Comparison of ENCODE assay signal across 8 cellular contexts in the genomic region with DNA sequence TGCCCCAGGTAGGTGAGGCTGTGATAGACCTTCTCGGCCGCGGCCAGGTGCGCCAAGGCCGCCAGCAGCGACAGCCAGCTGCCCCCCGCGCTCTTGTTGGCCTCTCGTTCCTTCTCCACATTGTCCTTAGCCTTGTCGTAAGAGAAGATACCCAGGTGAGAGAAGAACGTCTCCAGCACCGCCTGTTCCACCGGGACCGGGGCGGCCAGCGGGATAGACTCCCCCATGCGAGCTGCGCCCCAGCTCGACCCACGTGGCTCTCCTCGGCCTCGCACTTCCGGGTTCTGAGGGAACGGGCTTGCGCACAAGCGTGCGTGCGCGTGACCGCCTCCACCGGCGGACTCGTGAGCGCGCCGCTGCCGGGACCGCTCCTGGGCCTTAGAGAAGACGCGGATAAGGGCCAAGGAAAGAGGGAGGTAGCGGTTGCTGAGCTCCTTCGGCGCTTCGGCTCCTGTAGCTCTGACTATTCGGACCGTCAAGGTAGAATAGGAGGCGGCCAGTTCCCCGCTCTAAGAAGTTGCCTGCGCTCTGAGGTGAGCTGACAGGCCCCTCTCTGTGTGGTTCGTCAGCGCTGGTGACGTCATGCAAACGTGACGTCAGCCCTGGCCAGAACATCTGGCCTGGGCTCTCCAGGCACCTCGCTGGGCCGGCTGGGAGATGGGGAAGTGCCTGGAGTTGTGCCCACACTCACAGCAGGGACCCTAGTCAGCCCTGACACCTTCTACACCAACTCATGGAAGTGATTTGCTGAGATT. TPM values are rescaled to one million over a fixed set of nuclear protein-coding genes. Genes with fewer than 3 reads are reported as not detected.
DNase-seq lines count a peak whose midpoint lies in the region; ATAC-seq and TF ChIP-seq lines count a peak whose summit lies in the region.

A gene (minus strand): TSS at position 286 of the 755 bp plus-strand sequence. CDS start 59 bp downstream, at position 227.

- TF ChIP-seq RAD21 in liver (IDR thresholded peaks at IDR 0.05), result peak in 1 of 2 donors; percentile 3

- no peaks in the 10 kb centered on the region for H3K9me3 ChIP-seq in liver (ENCODE audit: control insufficient read depth in 4 of 4, low read length in 3 of 4)

- peak within 1 kb of the TSS; percentile 72 to 81 (median 80) for H3K4me3 ChIP-seq in liver (ENCODE audit: low read depth in 1 of 3, low read length in 3 of 3)

- H3K4me1 ChIP-seq in liver (ENCODE audit: control insufficient read depth in 4 of 4, insufficient read depth in 4 of 4, low read length in 3 of 4), result peaks cover 0 to 11% (median 8%) of the 10 kb centered on the region in 4 donors

- DNase-seq in CD1c-positive myeloid dendritic cell (ENCODE audit: extremely low spot score) (peak; percentile 97), NCI-H748 (lab: John Stamatoyannopoulos, UW; ENCODE audit: unreplicated experiment) (peak; percentile 95), dermis blood vessel endothelial cell (peak; percentile 97)
- DNase-seq in activated CD4-positive, alpha-beta T cell treated with anti-CD3 and anti-CD28 coated beads, Interleukin-2, amount 50 U/mL, for 4 hours, result peak; percentile 87 to 90
- DNase-seq in stimulated activated CD4-positive, alpha-beta T cell treated with anti-CD3 and anti-CD28 coated beads, Interleukin-4, amount 100 ng/mL, for 1 hour, result peak; percentile 89

- H3K9ac ChIP-seq in liver (ENCODE audit: low read depth in 1 of 2, low read length in 2 of 2), result peak within 1 kb of the TSS; percentile 68 to 75

- H3K27ac ChIP-seq in liver (ENCODE audit: low read depth in 1 of 2, low read length in 2 of 2), result peak within 1 kb of the TSS; percentile 90 to 91

- TF ChIP-seq CTCF in liver (IDR thresholded peaks at IDR 0.05; ENCODE audit: low read depth, low read length, missing input control), result peak; percentile 4

- no peaks in the 10 kb centered on the region for H3K27me3 ChIP-seq in liver (ENCODE audit: control insufficient read depth in 4 of 4, insufficient read depth in 4 of 4, low read length in 3 of 4)

- H3K36me3 ChIP-seq in liver (ENCODE audit: control insufficient read depth in 4 of 4, insufficient read depth in 3 of 4, low read depth in 1 of 4, low read length in 3 of 4), result no peaks in the 10 kb centered on the region

- ATAC-seq in GM19395 (IDR thresholded peaks at IDR 0.05; ENCODE audit: unreplicated experiment) (peak; percentile 94), HG03558 (IDR thresholded peaks at IDR 0.05; ENCODE audit: extremely low read depth, unreplicated experiment) (peak; percentile 85)

- under 1% methylated on average over 56 of the region's 56 CpGs for WGBS in liver

TF ChIP-seq in liver, 16 proteins besides CTCF, POLR2A, EP300 and RAD21:
- no peak for TF ChIP-seq FOXA1 (IDR thresholded peaks at IDR 0.05)
- TF ChIP-seq, protein P1, sequence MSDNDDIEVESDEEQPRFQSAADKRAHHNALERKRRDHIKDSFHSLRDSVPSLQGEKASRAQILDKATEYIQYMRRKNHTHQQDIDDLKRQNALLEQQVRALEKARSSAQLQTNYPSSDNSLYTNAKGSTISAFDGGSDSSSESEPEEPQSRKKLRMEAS (IDR thresholded peaks at IDR 0.05), result peak; percentile 83
- no peak for TF ChIP-seq FOXA2 (IDR thresholded peaks at IDR 0.05)
- peak; percentile 59 for TF ChIP-seq YY1 (IDR thresholded peaks at IDR 0.05)
- TF ChIP-seq, protein P2, sequence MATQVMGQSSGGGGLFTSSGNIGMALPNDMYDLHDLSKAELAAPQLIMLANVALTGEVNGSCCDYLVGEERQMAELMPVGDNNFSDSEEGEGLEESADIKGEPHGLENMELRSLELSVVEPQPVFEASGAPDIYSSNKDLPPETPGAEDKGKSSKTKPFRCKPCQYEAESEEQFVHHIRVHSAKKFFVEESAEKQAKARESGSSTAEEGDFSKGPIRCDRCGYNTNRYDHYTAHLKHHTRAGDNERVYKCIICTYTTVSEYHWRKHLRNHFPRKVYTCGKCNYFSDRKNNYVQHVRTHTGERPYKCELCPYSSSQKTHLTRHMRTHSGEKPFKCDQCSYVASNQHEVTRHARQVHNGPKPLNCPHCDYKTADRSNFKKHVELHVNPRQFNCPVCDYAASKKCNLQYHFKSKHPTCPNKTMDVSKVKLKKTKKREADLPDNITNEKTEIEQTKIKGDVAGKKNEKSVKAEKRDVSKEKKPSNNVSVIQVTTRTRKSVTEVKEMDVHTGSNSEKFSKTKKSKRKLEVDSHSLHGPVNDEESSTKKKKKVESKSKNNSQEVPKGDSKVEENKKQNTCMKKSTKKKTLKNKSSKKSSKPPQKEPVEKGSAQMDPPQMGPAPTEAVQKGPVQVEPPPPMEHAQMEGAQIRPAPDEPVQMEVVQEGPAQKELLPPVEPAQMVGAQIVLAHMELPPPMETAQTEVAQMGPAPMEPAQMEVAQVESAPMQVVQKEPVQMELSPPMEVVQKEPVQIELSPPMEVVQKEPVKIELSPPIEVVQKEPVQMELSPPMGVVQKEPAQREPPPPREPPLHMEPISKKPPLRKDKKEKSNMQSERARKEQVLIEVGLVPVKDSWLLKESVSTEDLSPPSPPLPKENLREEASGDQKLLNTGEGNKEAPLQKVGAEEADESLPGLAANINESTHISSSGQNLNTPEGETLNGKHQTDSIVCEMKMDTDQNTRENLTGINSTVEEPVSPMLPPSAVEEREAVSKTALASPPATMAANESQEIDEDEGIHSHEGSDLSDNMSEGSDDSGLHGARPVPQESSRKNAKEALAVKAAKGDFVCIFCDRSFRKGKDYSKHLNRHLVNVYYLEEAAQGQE (IDR thresholded peaks at IDR 0.05), result peak; percentile 36
- TF ChIP-seq JUND (IDR thresholded peaks at IDR 0.05), result peak in 1 of 2 donors; percentile 51
- TF ChIP-seq RXRA (IDR thresholded peaks at IDR 0.05), result no peak
- TF ChIP-seq, protein P3, sequence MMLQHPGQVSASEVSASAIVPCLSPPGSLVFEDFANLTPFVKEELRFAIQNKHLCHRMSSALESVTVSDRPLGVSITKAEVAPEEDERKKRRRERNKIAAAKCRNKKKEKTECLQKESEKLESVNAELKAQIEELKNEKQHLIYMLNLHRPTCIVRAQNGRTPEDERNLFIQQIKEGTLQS (IDR thresholded peaks at IDR 0.05), result no peak

RNA-seq across cellular contexts. Expression of the gene that starts here (rescaled TPM):
- total RNA-seq in dermis blood vessel endothelial cell (4.4 and 6.0 TPM in 2 replicates), liver (10 to 100 TPM in 1 of 2 donors, 1 to 10 TPM in 1; 4.1 to 10.7 TPM)
- 1 to 10 TPM; 3.4 to 6.5 TPM for polyA plus RNA-seq in liver

Comparison
In these comparisons a context has a peak if more than half of its experiments do, and no peak if none do; other contexts are left out.
1. Peak in every context shown above with its lines: DNase-seq, ATAC-seq, H3K4me3 ChIP-seq and H3K27ac ChIP-seq.